In the genomic region with DNA sequence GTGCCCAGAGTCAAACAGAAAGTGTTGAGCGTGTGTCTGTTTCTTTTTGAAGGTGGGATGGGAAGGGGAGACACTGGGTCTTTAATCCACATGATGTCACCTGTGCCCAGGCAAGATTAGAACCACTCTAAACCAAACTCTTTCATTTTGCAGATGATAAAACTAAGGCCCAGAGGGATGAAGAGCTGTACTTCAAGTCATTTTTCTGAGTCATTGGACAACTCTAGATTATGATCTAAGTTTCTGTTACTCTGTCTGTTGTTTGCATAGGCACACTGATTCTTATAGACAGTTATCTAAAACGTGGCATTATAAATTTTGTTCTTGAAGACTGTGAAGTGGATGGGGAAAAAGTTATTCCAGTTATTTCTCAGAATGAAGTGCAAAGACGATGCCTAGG, we compare ENCODE assay signal across 23 cellular contexts.
"Had no signal": no experiment of that assay in that cellular context is flagged by ENCODE, and none has a peak within 500 bp of the region (broad histone marks: within the 10 kb centered on the region; RNA-seq: fewer than 3 reads in every experiment).

No MANE protein-coding gene starts in this region.

- H3K9me3 ChIP-seq: SK-N-SH had no signal

- ATAC-seq: HepG2, Panc1, PC-3 had no signal

- H3K36me3 ChIP-seq: MG63 had no signal

- H3K4me2 ChIP-seq: SK-N-SH had no signal

- DNase-seq: IMR-90, Karpas-422, KG1, MG63, NCI-H1092, NCI-H1105 treated with DMSO at 0.1 percent for 48 hours, NCI-H1417 treated with DMSO at 0.1 percent for 48 hours, NCI-H146, NCI-H1694 treated with DMSO at 0.1 percent for 48 hours, NCI-H1930, NCI-H2081, NCI-H2107, NCI-H2227 treated with DMSO at 0.1 percent for 48 hours, NCI-H510A, NCI-H524 treated with DMSO at 0.1 percent for 48 hours, NCI-H69, NCI-H774, PC-3, SHP77, SK-N-SH had no signal

- H3K27ac ChIP-seq: RWPE1 had no signal

- H3K4me3 ChIP-seq: MG63 had no signal

- H3K27me3 ChIP-seq: MG63 had no signal

- H3K9ac ChIP-seq: SK-N-SH had no signal
